Comparison of ENCODE assay signal across 8 cellular contexts in genomic region chr11:75561426-75562047, GRCh38. TPM values are rescaled to one million over a fixed set of nuclear protein-coding genes. Genes with fewer than 3 reads are reported as not detected.
DNase-seq lines count a peak whose midpoint lies in the region; ATAC-seq and TF ChIP-seq lines count a peak whose summit lies in the region.

No MANE protein-coding gene starts in this region.

- 17% methylated on average over 21 of the region's 21 CpGs for WGBS in esophagus muscularis mucosa

- DNase-seq in NT2/D1 (ENCODE audit: low read depth, low spot score) (no peak), esophagus muscularis mucosa (ENCODE audit: extremely low spot score) (no peak), medulla oblongata (ENCODE audit: extremely low spot score) (no peak), sciatic nerve (ENCODE audit: low spot score) (no peak), kidney tubule cell (ENCODE audit: low spot score) (no peak), midbrain (lab: John Stamatoyannopoulos, UW) (no peak)

- TF ChIP-seq CTCF in esophagus muscularis mucosa (IDR thresholded peaks at IDR 0.05): no peak

- H3K9me3 ChIP-seq in NT2/D1 (ENCODE audit: insufficient read depth, low read length): no peaks in the 10 kb centered on the region
- H3K9me3 ChIP-seq in esophagus muscularis mucosa: no peaks in the 10 kb centered on the region

- intact Hi-C loops in esophagus muscularis mucosa (cut with DNase I): no loop called here
- intact Hi-C loops in sciatic nerve (cut with DNase I): no loop called here

- H3K27ac ChIP-seq in esophagus muscularis mucosa (replicated peaks in 1 of 4) (peak overlapping the region; percentile 99 to 100 (median 100)), rectal smooth muscle tissue (ENCODE audit: low read depth, low read length) (peak overlapping the region; percentile 100)

- no peak for ATAC-seq in sciatic nerve

- peaks cover 35% of the 10 kb centered on the region for H3K36me3 ChIP-seq in NT2/D1 (ENCODE audit: insufficient read depth, insufficient read length, low read length)
- peaks cover 1 to 16% (median 9%) of the 10 kb centered on the region in 4 donors for H3K36me3 ChIP-seq in esophagus muscularis mucosa
- H3K36me3 ChIP-seq in rectal smooth muscle tissue (ENCODE audit: control insufficient read depth, insufficient read depth, low read length): no peaks in the 10 kb centered on the region

- H3K9ac ChIP-seq in NT2/D1 (ENCODE audit: insufficient read length, low read depth) (peak overlapping the region; percentile 81), rectal smooth muscle tissue (ENCODE audit: low read length) (peak overlapping the region; percentile 45)

- H3K4me3 ChIP-seq in NT2/D1 (ENCODE audit: insufficient read length, low read depth): peak overlapping the region; percentile 84
- H3K4me3 ChIP-seq in esophagus muscularis mucosa: peak overlapping the region; percentile 85 to 97 (median 94)
- H3K4me3 ChIP-seq in rectal smooth muscle tissue (ENCODE audit: low read length): peak overlapping the region; percentile 71

- H3K4me1 ChIP-seq in NT2/D1 (ENCODE audit: insufficient read depth, insufficient read length) (peaks cover 36% of the 10 kb centered on the region), esophagus muscularis mucosa (peaks cover 77 to 92% (median 89%) of the 10 kb centered on the region in 4 donors), rectal smooth muscle tissue (ENCODE audit: control insufficient read depth, insufficient read depth, low read length) (peaks cover 63% of the 10 kb centered on the region)

- TF ChIP-seq POLR2A in GM15510 (IDR thresholded peaks at IDR 0.05; ENCODE audit: borderline replicate concordance, extremely low read depth, insufficient read length) (peak; percentile 35), esophagus muscularis mucosa (IDR thresholded peaks at IDR 0.05; ENCODE audit: low read depth) (no peak)

- H3K27me3 ChIP-seq in NT2/D1 (ENCODE audit: insufficient read depth, insufficient read length) (no peaks in the 10 kb centered on the region), esophagus muscularis mucosa (no peaks in the 10 kb centered on the region), rectal smooth muscle tissue (ENCODE audit: control insufficient read depth, insufficient read depth, low read length) (no peaks in the 10 kb centered on the region)

- TF ChIP-seq EP300 in esophagus muscularis mucosa (IDR thresholded peaks at IDR 0.05): no peak

RNA-seq across cellular contexts. Expression of gene SERPINH1, which starts 0.5 kb away (rescaled TPM):
- total RNA-seq in esophagus muscularis mucosa (100 to 1,000 TPM; 162 to 270 (median 219) TPM), sciatic nerve (121 TPM)

RNA-seq across cellular contexts. Expression of gene GDPD5, which starts 35.8 kb away (rescaled TPM):
- total RNA-seq in esophagus muscularis mucosa (1 to 10 TPM; 5.1 to 9.3 (median 8.4) TPM), sciatic nerve (78.5 TPM)
